In genomic region chr3:38461086-38461390, GRCh38 we compare ENCODE assay signal across 16 cellular contexts. TPM values are rescaled to one million over a fixed set of nuclear protein-coding genes. Genes with fewer than 3 reads are reported as not detected.
DNase-seq lines count a peak whose midpoint lies in the region; ATAC-seq and TF ChIP-seq lines count a peak whose summit lies in the region.
"Had no signal": no experiment of that assay in that cellular context is flagged by ENCODE, and none has a peak within 500 bp of the region (broad histone marks: within the 10 kb centered on the region; RNA-seq: fewer than 3 reads in every experiment).

No MANE protein-coding gene starts in this region.

- H3K9me3 ChIP-seq in heart left ventricle: peaks cover 0 to 8% (median 0%) of the 10 kb centered on the region in 12 donors
- no peaks in the 10 kb centered on the region for H3K9me3 ChIP-seq in right atrium auricular region
- no peaks in the 10 kb centered on the region for H3K9me3 ChIP-seq in gastrocnemius medialis
- H3K9me3 ChIP-seq in vagina: no peaks in the 10 kb centered on the region

- H3K4me3 ChIP-seq in heart left ventricle: no peak overlapping the region
- no peak overlapping the region for H3K4me3 ChIP-seq in right atrium auricular region
- H3K4me3 ChIP-seq in gastrocnemius medialis: peak overlapping the region; percentile 8 to 20 (median 16)
- H3K4me3 ChIP-seq in vagina: no peak overlapping the region

- H3K36me3 ChIP-seq in heart left ventricle (no peaks in the 10 kb centered on the region), right atrium auricular region (no peaks in the 10 kb centered on the region), gastrocnemius medialis (no peaks in the 10 kb centered on the region), vagina (no peaks in the 10 kb centered on the region)

- DNase-seq in heart left ventricle: no peak
- no peak for DNase-seq in Right ventricle myocardium inferior (ENCODE audit: missing footprints)
- DNase-seq in right atrium auricular region (ENCODE audit: low spot score): no peak
- DNase-seq in gastrocnemius medialis: no peak
- DNase-seq in vagina (ENCODE audit: extremely low spot score in 2 of 2): no peak
- DNase-seq in DMS79 treated with DMSO at 0.1 percent for 48 hours (lab: John Stamatoyannopoulos, UW): no peak
- no peak for DNase-seq in kidney tubule cell (ENCODE audit: low spot score)
- DNase-seq: Caco-2; CD4-positive, alpha-beta T cell; GDM1; H9; NCI-H1092 treated with DMSO at 0.1 percent for 48 hours; NCI-H146; NCI-H2081 had no signal

- WGBS in heart left ventricle, 4 donors: 50 to 60% (median 55%) methylated on average over 3 of the region's 3 CpGs

- H3K4me1 ChIP-seq in heart left ventricle (peaks cover 2 to 51% (median 43%) of the 10 kb centered on the region in 12 donors), right atrium auricular region (peaks cover 0 to 53% of the 10 kb centered on the region in 2 donors), gastrocnemius medialis (peaks cover 50 to 86% of the 10 kb centered on the region in 2 donors), vagina (peaks cover 53% of the 10 kb centered on the region)

- intact Hi-C loops in heart left ventricle (cut with DNase I) (no loop called here), Right ventricle myocardium inferior (cut with DNase I) (no loop called here), gastrocnemius medialis (cut with DNase I; ENCODE audit: low total_unique reads) (loop anchor here (5.0 kb wide), 1 partner anchor 731 kb away; the partner anchor contains the start of gene XIRP1), vagina (cut with DNase I) (no loop called here)

- TF ChIP-seq CTCF in heart left ventricle (IDR thresholded peaks at IDR 0.05) (no peak), right atrium auricular region (IDR thresholded peaks at IDR 0.05) (no peak), gastrocnemius medialis (IDR thresholded peaks at IDR 0.05 in 4 of 5, conservative IDR thresholded peaks at IDR 0.05 in 1 of 5) (no peak), vagina (IDR thresholded peaks at IDR 0.05) (no peak)

- TF ChIP-seq POLR2A in heart left ventricle (IDR thresholded peaks at IDR 0.05) (no peak), gastrocnemius medialis (IDR thresholded peaks at IDR 0.05) (no peak), vagina (IDR thresholded peaks at IDR 0.05) (no peak)

- in situ Hi-C loops in gastrocnemius medialis (cut with MboI; ENCODE audit: low sequenced_read_pairs in 4 of 4): no loop called here

- ATAC-seq in heart left ventricle: peak in 1 of 4 donors; percentile 6
- ATAC-seq in Right ventricle myocardium inferior: no peak
- ATAC-seq in gastrocnemius medialis: no peak
- no peak for ATAC-seq in HG02678 (IDR thresholded peaks at IDR 0.05; ENCODE audit: unreplicated experiment)
- ATAC-seq: Panc1 had no signal

- H3K27ac ChIP-seq in heart left ventricle (peak overlapping the region in 11 of 12 donors; percentile 0 to 65 (median 45)), right atrium auricular region (peak overlapping the region; percentile 72 to 74), gastrocnemius medialis (peak overlapping the region; percentile 96 to 98 (median 97)), vagina (peak overlapping the region; percentile 31)

- H3K27me3 ChIP-seq in heart left ventricle: no peaks in the 10 kb centered on the region
- no peaks in the 10 kb centered on the region for H3K27me3 ChIP-seq in right atrium auricular region
- no peaks in the 10 kb centered on the region for H3K27me3 ChIP-seq in gastrocnemius medialis
- no peaks in the 10 kb centered on the region for H3K27me3 ChIP-seq in vagina

RNA-seq across cellular contexts. Expression of gene ACVR2B, which starts 7.3 kb away (rescaled TPM):
- total RNA-seq in heart left ventricle (10 to 100 TPM in 1 of 9 donors, 1 to 10 TPM in 8; 3.5 to 12.4 (median 6.2) TPM), Right ventricle myocardium inferior (4.8 TPM), right atrium auricular region (1 to 10 TPM; 3.9 to 6.0 TPM), gastrocnemius medialis (10 to 100 TPM in 1 of 4 donors, 1 to 10 TPM in 3; 2.4 to 12.1 (median 6.3) TPM), vagina (3.7 TPM)
- 1 to 10 TPM; 1.3 to 1.5 TPM for polyA plus RNA-seq in heart left ventricle

RNA-seq across cellular contexts. Expression of gene EXOG, which starts 35.1 kb away (rescaled TPM):
- 10 to 100 TPM; 18.3 to 35.6 (median 25.0) TPM for total RNA-seq in heart left ventricle
- polyA plus RNA-seq in heart left ventricle: 10 to 100 TPM; 19.1 to 35.9 TPM
- 26.0 TPM for total RNA-seq in Right ventricle myocardium inferior
- total RNA-seq in right atrium auricular region: 10 to 100 TPM; 23.4 to 36.6 TPM
- total RNA-seq in gastrocnemius medialis: 1 to 10 TPM; 1.6 to 6.5 (median 2.2) TPM
- 8.8 TPM for total RNA-seq in vagina

Comparison
In these comparisons a context has a peak if more than half of its experiments do, and no peak if none do; other contexts are left out.
1. H3K27ac ChIP-seq: peak in every context shown above with its lines; median percentile 97 in gastrocnemius medialis; 73 in right atrium auricular region; 45 in heart left ventricle; 31 in vagina.
2. H3K4me3 ChIP-seq: peak in gastrocnemius medialis (4 of 4); none in heart left ventricle (0 of 12), right atrium auricular region (0 of 2) and vagina (0 of 2).